In genomic region chr11:70716986-70717775, GRCh38 we compare ENCODE assay signal across 24 cellular contexts.
A peak's percentile ranks its signal among the peaks of the same experiment; 100 is the strongest.
DNase-seq lines count a peak whose midpoint lies in the region; ATAC-seq and TF ChIP-seq lines count a peak whose summit lies in the region.
"Had no signal": no experiment of that assay in that cellular context is flagged by ENCODE, and none has a peak within 500 bp of the region (broad histone marks: within the 10 kb centered on the region; RNA-seq: fewer than 3 reads in every experiment).

No MANE protein-coding gene starts in this region.

- in situ Hi-C loops in brain microvascular endothelial cell (cut with HindIII; ENCODE audit: low pct_ligation_motif_present, low sequenced_read_pairs) = no loop called here

- TF ChIP-seq CTCF in lower lobe of right lung (IDR thresholded peaks at IDR 0.05) (no peak), RWPE1 (conservative IDR thresholded peaks at IDR 0.05; ENCODE audit: low read depth) (no peak), brain microvascular endothelial cell (IDR thresholded peaks at IDR 0.05; ENCODE audit: low read depth, low read length, missing control alignments) (no peak)

- no peaks in the 10 kb centered on the region for H3K4me1 Mint-ChIP-seq in activated naive CD4-positive, alpha-beta T cell treated with anti-CD3 and anti-CD28 coated beads, Interleukin-2, amount 10 ng/mL, durations not matched to agents 7 days and 5 days
- H3K4me1 Mint-ChIP-seq: activated T-helper 17 cell treated with anti-CD3 and anti-CD28 coated beads, Interleukin-2, amount 50 U/mL, for 72 hours had no signal

- no peak overlapping the region for H3K27ac Mint-ChIP-seq in activated naive CD4-positive, alpha-beta T cell treated with anti-CD3 and anti-CD28 coated beads, Interleukin-2, amount 10 ng/mL, durations not matched to agents 7 days and 5 days
- H3K27ac Mint-ChIP-seq: activated naive CD8-positive, alpha-beta T cell; activated T-helper 17 cell treated with anti-CD3 and anti-CD28 coated beads, Interleukin-2, amount 50 U/mL, for 72 hours had no signal

- CTCF ChIA-PET in RWPE1 (lab: Yijun Ruan, JAX) = no interaction called here
- CTCF ChIA-PET in activated naive CD4-positive, alpha-beta T cell treated with anti-CD3 and anti-CD28 coated beads, Interleukin-2, amount 10 ng/mL, durations not matched to agents 7 days and 5 days (lab: Charles Lee) = no interaction called here

- H3K4me3 ChIP-seq in BLaER1 treated with 17β-estradiol and CSF1 and Interleukin-3, amounts not matched to agents 10 nM and 100 nM = no peak overlapping the region
- H3K4me3 ChIP-seq in lower lobe of right lung = no peak overlapping the region
- H3K4me3 ChIP-seq in brain microvascular endothelial cell (ENCODE audit: low read depth, low read length) = no peak overlapping the region
- H3K4me3 ChIP-seq: ascending aorta, heart right ventricle had no signal

- no peaks in the 10 kb centered on the region for H3K9me3 Mint-ChIP-seq in activated naive CD4-positive, alpha-beta T cell treated with anti-CD3 and anti-CD28 coated beads, Interleukin-2, amount 10 ng/mL, durations not matched to agents 7 days and 5 days
- H3K9me3 Mint-ChIP-seq: activated T-helper 17 cell treated with anti-CD3 and anti-CD28 coated beads, Interleukin-2, amount 50 U/mL, for 72 hours had no signal

- H3K36me3 ChIP-seq in BLaER1 treated with 17β-estradiol and CSF1 and Interleukin-3, amounts not matched to agents 10 nM and 100 nM = no peaks in the 10 kb centered on the region
- H3K36me3 ChIP-seq in lower lobe of right lung = no peaks in the 10 kb centered on the region
- H3K36me3 ChIP-seq in brain microvascular endothelial cell (replicated peaks) = no peaks in the 10 kb centered on the region
- H3K36me3 ChIP-seq: ascending aorta, heart right ventricle had no signal

- no peaks in the 10 kb centered on the region for H3K36me3 Mint-ChIP-seq in activated naive CD4-positive, alpha-beta T cell treated with anti-CD3 and anti-CD28 coated beads, Interleukin-2, amount 10 ng/mL, durations not matched to agents 7 days and 5 days
- H3K36me3 Mint-ChIP-seq: activated naive CD8-positive, alpha-beta T cell had no signal

- H4K20me1 ChIP-seq in BLaER1 treated with 17β-estradiol and CSF1 and Interleukin-3, amounts not matched to agents 10 nM and 100 nM = peaks cover 0 to 100% (median 81%) of the 10 kb centered on the region in 11 experiments; a peak in 16 of 22 replicates

- H3K9ac ChIP-seq in BLaER1 treated with 17β-estradiol and CSF1 and Interleukin-3, amounts not matched to agents 10 nM and 100 nM = no peak overlapping the region

- H3K4me3 Mint-ChIP-seq in activated naive CD4-positive, alpha-beta T cell treated with anti-CD3 and anti-CD28 coated beads, Interleukin-2, amount 10 ng/mL, durations not matched to agents 7 days and 5 days = no peak overlapping the region
- H3K4me3 Mint-ChIP-seq: activated naive CD8-positive, alpha-beta T cell; activated T-helper 17 cell treated with anti-CD3 and anti-CD28 coated beads, Interleukin-2, amount 50 U/mL, for 72 hours had no signal

- no peak overlapping the region for H3K27ac ChIP-seq in BLaER1 treated with 17β-estradiol and CSF1 and Interleukin-3, amounts not matched to agents 10 nM and 100 nM
- H3K27ac ChIP-seq in lower lobe of right lung (no peak overlapping the region), RWPE1 (no peak overlapping the region), brain microvascular endothelial cell (no peak overlapping the region)
- H3K27ac ChIP-seq: ascending aorta, heart right ventricle had no signal

- H3K9me3 ChIP-seq in BLaER1 treated with 17β-estradiol and CSF1 and Interleukin-3, amounts not matched to agents 10 nM and 100 nM (replicated peaks in 1 of 11) = no peaks in the 10 kb centered on the region
- H3K9me3 ChIP-seq in lower lobe of right lung = no peaks in the 10 kb centered on the region
- H3K9me3 ChIP-seq: ascending aorta, heart right ventricle had no signal

- POLR2A ChIA-PET in RWPE1 (lab: Yijun Ruan, JAX; ENCODE audit: low non-redundant PET) = no interaction called here

- intact Hi-C loops in lower lobe of right lung (cut with DNase I) = no loop called here

- peak; percentile 1 for DNase-seq in KG1 (lab: John Stamatoyannopoulos, UW)
- DNase-seq in T1000 (lab: John Stamatoyannopoulos, UW) = peak; percentile 65
- peak; percentile 20 for DNase-seq in lower lobe of right lung
- no peak for DNase-seq in RWPE1 (ENCODE audit: low spot score)
- no peak for DNase-seq in brain microvascular endothelial cell
- no peak for DNase-seq in activated naive CD4-positive, alpha-beta T cell treated with anti-CD3 and anti-CD28 coated beads, Interleukin-2, amount 10 ng/mL, durations not matched to agents 7 days and 5 days
- DNase-seq: ACHN; activated CD4-positive, alpha-beta T cell treated with anti-CD3 and anti-CD28 coated beads, Interleukin-2, amount 50 U/mL, for 4 hours; activated CD4-positive, CD25-positive, alpha-beta regulatory T cell; activated CD8-positive, alpha-beta memory T cell treated with anti-CD3 and anti-CD28 coated beads, Interleukin-2, amount 50 U/mL, for 48 hours; C1 segment of cervical spinal cord; Calu3; H7; heart right ventricle; NCI-H1694; NCI-H774; SHP77 treated with DMSO at 0.1 percent for 48 hours; small intestine; stimulated activated CD4-positive, alpha-beta T cell treated with anti-CD3 and anti-CD28 coated beads, Interleukin-2, amount 100 ng/mL, for 24 hours had no signal

- H3K27me3 Mint-ChIP-seq in activated naive CD4-positive, alpha-beta T cell treated with anti-CD3 and anti-CD28 coated beads, Interleukin-2, amount 10 ng/mL, durations not matched to agents 7 days and 5 days = peaks cover 20% of the 10 kb centered on the region

- ATAC-seq in lower lobe of right lung (no peak), HG02852 (IDR thresholded peaks at IDR 0.05; ENCODE audit: unreplicated experiment) (no peak)
- ATAC-seq: activated T-helper 17 cell treated with anti-CD3 and anti-CD28 coated beads, Interleukin-2, amount 50 U/mL, for 72 hours; heart right ventricle had no signal

- H3K27me3 ChIP-seq in BLaER1 treated with 17β-estradiol and CSF1 and Interleukin-3, amounts not matched to agents 10 nM and 100 nM = peaks cover 100% of the 10 kb centered on the region in 11 experiments
- H3K27me3 ChIP-seq in lower lobe of right lung (ENCODE audit: low read depth) = peaks cover 6% of the 10 kb centered on the region
- no peaks in the 10 kb centered on the region for H3K27me3 ChIP-seq in brain microvascular endothelial cell (replicated peaks)
- H3K27me3 ChIP-seq: ascending aorta had no signal

- H3K4me2 ChIP-seq in BLaER1 treated with 17β-estradiol and CSF1 and Interleukin-3, amounts not matched to agents 10 nM and 100 nM = peak overlapping the region; percentile 13 to 68 (median 42); a peak in 16 of 22 replicates

- H3K4me1 ChIP-seq in BLaER1 treated with 17β-estradiol and CSF1 and Interleukin-3, amounts not matched to agents 10 nM and 100 nM = peaks cover 5 to 39% (median 27%) of the 10 kb centered on the region in 10 experiments; a peak in 18 of 20 replicates
- peaks cover 9% of the 10 kb centered on the region for H3K4me1 ChIP-seq in lower lobe of right lung
- H3K4me1 ChIP-seq: ascending aorta had no signal

Comparison
In these comparisons a context has a peak if more than half of its experiments do, and no peak if none do; other contexts are left out.
1. DNase-seq: peak in KG1 (single experiment), T1000 (single experiment) and lower lobe of right lung (single experiment); none in RWPE1 (single experiment), brain microvascular endothelial cell (single experiment) and activated naive CD4-positive, alpha-beta T cell treated with anti-CD3 and anti-CD28 coated beads, Interleukin-2, amount 10 ng/mL, durations not matched to agents 7 days and 5 days (single experiment).